ENCODE assay signal across 19 cellular contexts in the genomic region with DNA sequence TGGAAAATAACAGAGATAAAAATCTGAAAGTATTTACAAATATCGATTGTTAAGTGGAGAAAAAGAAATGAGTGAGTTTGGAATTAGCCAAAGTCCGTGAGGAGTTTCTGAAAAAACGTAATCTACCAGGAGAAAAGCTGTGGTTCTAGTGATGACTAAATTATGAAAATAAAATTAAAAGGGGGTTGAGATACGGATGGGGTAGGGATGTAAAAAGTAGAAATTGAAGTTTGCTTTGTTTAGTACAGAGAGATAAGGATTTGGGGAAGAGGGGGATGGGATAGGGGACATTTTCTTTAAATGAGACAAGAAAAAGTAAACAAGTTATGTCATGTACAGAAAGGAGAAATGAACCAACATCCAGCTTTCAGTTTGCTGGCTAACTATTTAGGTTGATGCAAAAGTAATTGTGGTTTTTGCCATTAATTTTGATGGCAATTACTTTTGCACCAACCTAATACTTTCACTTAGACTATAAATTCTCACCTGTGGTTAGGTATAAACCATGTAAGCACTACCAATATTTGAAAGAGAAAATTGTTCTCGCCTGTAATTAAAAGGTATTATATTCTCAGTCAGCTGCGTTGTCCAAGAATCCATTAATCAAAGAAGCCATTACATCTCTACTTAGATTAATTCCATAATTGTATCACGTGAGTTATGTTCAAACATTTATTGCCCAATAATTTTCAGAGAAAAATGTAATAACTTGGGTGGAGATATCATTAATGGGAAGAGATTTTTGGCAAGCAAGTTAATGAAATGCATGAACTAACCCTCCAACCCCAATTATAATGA.
A peak's percentile ranks its signal among the peaks of the same experiment; 100 is the strongest.
DNase-seq lines count a peak whose midpoint lies in the region; ATAC-seq and TF ChIP-seq lines count a peak whose summit lies in the region.
"Had no signal": no experiment of that assay in that cellular context is flagged by ENCODE, and none has a peak within 500 bp of the region (broad histone marks: within the 10 kb centered on the region; RNA-seq: fewer than 3 reads in every experiment).

No MANE protein-coding gene starts in this region.

- no peaks in the 10 kb centered on the region for H3K4me1 Mint-ChIP-seq in activated CD4-positive, alpha-beta T cell treated with anti-CD3 and anti-CD28 coated beads for 36 hours
- H3K4me1 Mint-ChIP-seq in natural killer cell treated with Interleukin-12 subunit alpha and Interleukin-12 subunit beta and Interleukin-15 and Interleukin-18, amount 100 ng/mL, for 72 hours (ENCODE audit: low read depth in 2 of 2): no peaks in the 10 kb centered on the region

- H3K27ac ChIP-seq in PC-3 (ENCODE audit: low read length): no peak overlapping the region
- H3K27ac ChIP-seq: BLaER1, KMS-11 had no signal

- no peak overlapping the region for H3K9ac ChIP-seq in PC-3 (ENCODE audit: low read length)
- H3K9ac ChIP-seq: BLaER1, KMS-11 had no signal

- CTCF ChIA-PET in PC-3 (lab: Charles Lee): interaction anchor here (0.6 kb wide), 1 partner anchor 14 kb away, joined by 18 read pairs; no protein-coding TSS in a partner anchor
- CTCF ChIA-PET in activated CD4-positive, alpha-beta T cell treated with anti-CD3 and anti-CD28 coated beads for 36 hours (lab: Charles Lee): no interaction called here

- TF ChIP-seq CTCF in BE2C (IDR thresholded peaks at IDR 0.05; ENCODE audit: low read depth, low read length) (no peak), PC-3 (conservative IDR thresholded peaks at IDR 0.05; ENCODE audit: low read depth, low read length) (no peak)

- no peaks in the 10 kb centered on the region for H4K20me1 ChIP-seq in PC-3 (ENCODE audit: low read length)
- H4K20me1 ChIP-seq: BLaER1 had no signal

- no peaks in the 10 kb centered on the region for H3K36me3 Mint-ChIP-seq in activated CD4-positive, alpha-beta T cell treated with anti-CD3 and anti-CD28 coated beads for 36 hours (ENCODE audit: low read depth)
- H3K36me3 Mint-ChIP-seq in natural killer cell treated with Interleukin-12 subunit alpha and Interleukin-12 subunit beta and Interleukin-15 and Interleukin-18, amount 100 ng/mL, for 72 hours: no peaks in the 10 kb centered on the region
- H3K36me3 Mint-ChIP-seq: CD8-positive, alpha-beta T cell had no signal

- DNase-seq in BE2C: no peak
- peak; percentile 30 for DNase-seq in HuH-7 (ENCODE audit: low spot score)
- no peak for DNase-seq in PC-3
- DNase-seq in left lobe of liver (ENCODE audit: low spot score): no peak
- DNase-seq in activated CD4-positive, alpha-beta T cell treated with anti-CD3 and anti-CD28 coated beads for 36 hours: no peak
- no peak for DNase-seq in inferior parietal cortex (ENCODE audit: extremely low spot score)
- no peak for DNase-seq in natural killer cell treated with Interleukin-12 subunit alpha and Interleukin-12 subunit beta and Interleukin-15 and Interleukin-18, amount 100 ng/mL, for 72 hours (ENCODE audit: low spot score)
- DNase-seq: CD8-positive, alpha-beta T cell; DND-41; NCI-H1436; NCI-H2029 treated with DMSO at 0.1 percent for 48 hours; NCI-H2171; NCI-H446; NK-92 treated with Interleukin-12 subunit alpha and Interleukin-12 subunit beta, amount 100 ng/mL, for 24 hours; Right ventricle myocardium superior; SW 1271 had no signal

- H3K27me3 Mint-ChIP-seq in activated CD4-positive, alpha-beta T cell treated with anti-CD3 and anti-CD28 coated beads for 36 hours: peaks cover 7% of the 10 kb centered on the region
- peaks cover 11 to 18% of the 10 kb centered on the region in 2 donors for H3K27me3 Mint-ChIP-seq in natural killer cell treated with Interleukin-12 subunit alpha and Interleukin-12 subunit beta and Interleukin-15 and Interleukin-18, amount 100 ng/mL, for 72 hours

- H3K79me2 ChIP-seq in PC-3 (ENCODE audit: low read length): no peaks in the 10 kb centered on the region

- H3K27me3 ChIP-seq in BE2C: no peaks in the 10 kb centered on the region
- H3K27me3 ChIP-seq in PC-3 (ENCODE audit: low read length): no peaks in the 10 kb centered on the region
- H3K27me3 ChIP-seq: BLaER1 had no signal

- peak overlapping the region; percentile 4; the same call in 1 of the 2 replicates for H2AFZ ChIP-seq in PC-3 (ENCODE audit: low read length)

- H3K4me1 ChIP-seq in BE2C: peaks cover 12% of the 10 kb centered on the region
- 0 out of 2 replicates have a peak, but pooled peaks cover 8% of the 10 kb centered on the region for H3K4me1 ChIP-seq in PC-3 (ENCODE audit: insufficient read depth, low read length)
- H3K4me1 ChIP-seq: BLaER1 had no signal

- H3K36me3 ChIP-seq in BE2C: no peaks in the 10 kb centered on the region
- no peaks in the 10 kb centered on the region for H3K36me3 ChIP-seq in PC-3 (ENCODE audit: low read depth, low read length)
- H3K36me3 ChIP-seq: BLaER1, HAP-1 had no signal

- no peaks in the 10 kb centered on the region for H3F3A ChIP-seq in PC-3 (ENCODE audit: low read length, unreplicated experiment)

- H3K4me3 ChIP-seq in BE2C (ENCODE audit: low read depth, low read length) (peak overlapping the region; percentile 13; the same call in 1 of the 2 replicates), PC-3 (ENCODE audit: low read length) (no peak overlapping the region)
- H3K4me3 ChIP-seq: BLaER1, HAP-1 had no signal

- intact Hi-C loops in PC-3 (cut with micrococcal nuclease): loop anchor here (1.0 to 5.0 kb wide), 2 partner anchors 125 to 141 kb away; no protein-coding TSS in a partner anchor
- intact Hi-C loops in activated CD4-positive, alpha-beta T cell treated with anti-CD3 and anti-CD28 coated beads for 36 hours (cut with DNase I, micrococcal nuclease): no loop called here

- no peak overlapping the region for H3K27ac Mint-ChIP-seq in activated CD4-positive, alpha-beta T cell treated with anti-CD3 and anti-CD28 coated beads for 36 hours
- H3K27ac Mint-ChIP-seq in natural killer cell treated with Interleukin-12 subunit alpha and Interleukin-12 subunit beta and Interleukin-15 and Interleukin-18, amount 100 ng/mL, for 72 hours: no peak overlapping the region
- H3K27ac Mint-ChIP-seq: CD8-positive, alpha-beta T cell had no signal

- H3K9me3 ChIP-seq in BE2C (no peaks in the 10 kb centered on the region), PC-3 (ENCODE audit: low read length) (no peaks in the 10 kb centered on the region)
- H3K9me3 ChIP-seq: HAP-1 had no signal

- no TSS peak for BruUV-seq in PC-3 (replicated peaks; lab: Mats Ljungman, UMichigan)

- no peak overlapping the region for H3K4me2 ChIP-seq in PC-3 (ENCODE audit: low read length)
- H3K4me2 ChIP-seq: BLaER1, KMS-11 had no signal

- no peak for ATAC-seq in PC-3
- ATAC-seq in left lobe of liver: peak; percentile 34
- ATAC-seq in activated CD4-positive, alpha-beta T cell treated with anti-CD3 and anti-CD28 coated beads for 36 hours: no peak
- no peak for ATAC-seq in natural killer cell treated with Interleukin-12 subunit alpha and Interleukin-12 subunit beta and Interleukin-15 and Interleukin-18, amount 100 ng/mL, for 72 hours
- ATAC-seq: CD8-positive, alpha-beta T cell had no signal

- H3K9me2 ChIP-seq in PC-3 (replicated peaks; ENCODE audit: low read length): peaks cover 8% of the 10 kb centered on the region; the same call in 1 of the 2 replicates

- no peak overlapping the region for H3K4me3 Mint-ChIP-seq in activated CD4-positive, alpha-beta T cell treated with anti-CD3 and anti-CD28 coated beads for 36 hours
- no peak overlapping the region for H3K4me3 Mint-ChIP-seq in natural killer cell treated with Interleukin-12 subunit alpha and Interleukin-12 subunit beta and Interleukin-15 and Interleukin-18, amount 100 ng/mL, for 72 hours
- H3K4me3 Mint-ChIP-seq: CD8-positive, alpha-beta T cell had no signal

- POLR2A ChIA-PET in PC-3 (lab: Charles Lee; ENCODE audit: unreplicated experiment): interaction anchor here (0.6 kb wide), 1 partner anchor 284 kb away, joined by 3 read pairs; no protein-coding TSS in a partner anchor
- POLR2A ChIA-PET in activated CD4-positive, alpha-beta T cell treated with anti-CD3 and anti-CD28 coated beads for 36 hours (lab: Charles Lee): no interaction called here

- H3K9me3 Mint-ChIP-seq in activated CD4-positive, alpha-beta T cell treated with anti-CD3 and anti-CD28 coated beads for 36 hours (ENCODE audit: low read depth): no peaks in the 10 kb centered on the region
- no peaks in the 10 kb centered on the region for H3K9me3 Mint-ChIP-seq in natural killer cell treated with Interleukin-12 subunit alpha and Interleukin-12 subunit beta and Interleukin-15 and Interleukin-18, amount 100 ng/mL, for 72 hours
- H3K9me3 Mint-ChIP-seq: CD8-positive, alpha-beta T cell had no signal
